ENCODE assay signal across 10 cellular contexts in genomic region chr2:65382323-65382722, GRCh38. TPM values are rescaled to one million over a fixed set of nuclear protein-coding genes. Genes with fewer than 3 reads are reported as not detected.
DNase-seq lines count a peak whose midpoint lies in the region; ATAC-seq and TF ChIP-seq lines count a peak whose summit lies in the region.
"Had no signal": no experiment of that assay in that cellular context is flagged by ENCODE, and none has a peak within 500 bp of the region (broad histone marks: within the 10 kb centered on the region; RNA-seq: fewer than 3 reads in every experiment).

No MANE protein-coding gene starts in this region.

- H3K36me3 Mint-ChIP-seq in GM23338 (ENCODE audit: low read depth): no peaks in the 10 kb centered on the region

- H3K9ac ChIP-seq in parathyroid adenoma: no peak overlapping the region

- H3K4me1 ChIP-seq in parathyroid adenoma: peaks cover 17% of the 10 kb centered on the region
- H3K4me1 ChIP-seq in GM23338 (ENCODE audit: insufficient read depth): peaks cover 14% of the 10 kb centered on the region

- no peaks in the 10 kb centered on the region for H3K9me3 ChIP-seq in parathyroid adenoma (ENCODE audit: control insufficient read depth, low read length)

- H3K4me3 ChIP-seq in choroid plexus epithelial cell (ENCODE audit: low read depth, low read length) (no peak overlapping the region), parathyroid adenoma (ENCODE audit: low read depth, low read length) (peak overlapping the region; percentile 17), GM23338 (no peak overlapping the region)

- no peaks in the 10 kb centered on the region for H3K36me3 ChIP-seq in parathyroid adenoma (ENCODE audit: control insufficient read depth, insufficient read depth, low read length)
- H3K36me3 ChIP-seq in GM23338 (ENCODE audit: insufficient read depth): no peaks in the 10 kb centered on the region

- TF ChIP-seq CTCF in choroid plexus epithelial cell (conservative IDR thresholded peaks at IDR 0.05; ENCODE audit: low read depth, low read length) (peak; percentile 28), parathyroid adenoma (IDR thresholded peaks at IDR 0.05) (no peak), GM23338 (conservative IDR thresholded peaks at IDR 0.05; ENCODE audit: low read depth in 2 of 2) (no peak)

- no peak overlapping the region for H3K27ac Mint-ChIP-seq in GM23338

- H3K4me1 Mint-ChIP-seq in GM23338: peaks cover 30% of the 10 kb centered on the region

- H3K27ac ChIP-seq in parathyroid adenoma (peak overlapping the region; percentile 85), GM23338 (ENCODE audit: low read depth) (no peak overlapping the region)

- H2AFZ ChIP-seq in parathyroid adenoma: no peak overlapping the region
- H2AFZ ChIP-seq in GM23338: no peak overlapping the region

- H3K4me2 ChIP-seq in parathyroid adenoma (ENCODE audit: low read length): peak overlapping the region; percentile 29
- no peak overlapping the region for H3K4me2 ChIP-seq in GM23338

- H3K79me2 ChIP-seq in parathyroid adenoma (peaks cover 31% of the 10 kb centered on the region), GM23338 (replicated peaks; ENCODE audit: insufficient read depth) (0 out of 2 replicates have a peak, but pooled peaks cover 4% of the 10 kb centered on the region)

- peaks cover 30% of the 10 kb centered on the region for H4K20me1 ChIP-seq in GM23338 (replicated peaks; ENCODE audit: insufficient read depth)

- DNase-seq in AG20443 (ENCODE audit: low spot score) (peak; percentile 19), LHCN-M2 (ENCODE audit: low read depth) (peak; percentile 57), choroid plexus epithelial cell (ENCODE audit: low read depth) (no peak), islet precursor cell (no peak), GM23338 (ENCODE audit: low spot score) (no peak), dedifferentiated amniotic fluid mesenchymal stem cell (ENCODE audit: extremely low spot score) (no peak)
- DNase-seq: NCI-H187 treated with DMSO at 0.1 percent for 48 hours, SIG-M5 had no signal

- peaks cover 2% of the 10 kb centered on the region for H3K27me3 Mint-ChIP-seq in GM23338 (ENCODE audit: insufficient read depth, low read depth, poor library complexity)

- ATAC-seq in GM23338 (no peak), GM19328 (IDR thresholded peaks at IDR 0.05; ENCODE audit: unreplicated experiment) (no peak)

- no peaks in the 10 kb centered on the region for H3K9me3 Mint-ChIP-seq in GM23338

- H3K9me2 ChIP-seq in GM23338 (ENCODE audit: insufficient read depth): 0 out of 2 replicates have a peak, but pooled peaks cover 4% of the 10 kb centered on the region

- no peak overlapping the region for H3K4me3 Mint-ChIP-seq in GM23338

- H3F3A ChIP-seq in GM23338 (replicated peaks; ENCODE audit: low read depth): no peaks in the 10 kb centered on the region

- H3K27me3 ChIP-seq in parathyroid adenoma (ENCODE audit: control insufficient read depth, insufficient read depth, low read length) (no peaks in the 10 kb centered on the region), GM23338 (ENCODE audit: insufficient read depth) (no peaks in the 10 kb centered on the region)

TF ChIP-seq in GM23338, 12 proteins besides CTCF, POLR2A, EP300 and RAD21:
- TF ChIP-seq ETS1 (IDR thresholded peaks at IDR 0.05): no peak
- no peak for TF ChIP-seq EZH2 (IDR thresholded peaks at IDR 0.05; ENCODE audit: low read depth, unreplicated experiment)
- TF ChIP-seq NANOG (IDR thresholded peaks at IDR 0.05; ENCODE audit: borderline replicate concordance): no peak
- TF ChIP-seq STAT1 (IDR thresholded peaks at IDR 0.05; ENCODE audit: unreplicated experiment): no peak

RNA-seq across cellular contexts. Expression of gene SPRED2, which starts 50.1 kb away (rescaled TPM):
- 8.6 and 12.2 TPM in 2 replicates for total RNA-seq in LHCN-M2 (2014; rRNA removed)
- polyA plus RNA-seq in LHCN-M2 (2012): 8.2 TPM
- total RNA-seq in GM23338 (2014; rRNA removed; shearing (Covaris generic)): 10.4 and 13.0 TPM in 2 replicates
- polyA plus RNA-seq in GM23338 (2016; fragmentation: Nextera tagmentation; extraction: Ambion mirVana): 7.2 and 8.7 TPM in 2 replicates

Comparison
In these comparisons a context has a peak if more than half of its experiments do, and no peak if none do; other contexts are left out.
1. DNase-seq: peak in AG20443 (single experiment) and LHCN-M2 (single experiment); none in choroid plexus epithelial cell (single experiment), islet precursor cell (single experiment), GM23338 (single experiment) and dedifferentiated amniotic fluid mesenchymal stem cell (single experiment).